Comparison of ENCODE assay signal across 8 cellular contexts in the genomic region with DNA sequence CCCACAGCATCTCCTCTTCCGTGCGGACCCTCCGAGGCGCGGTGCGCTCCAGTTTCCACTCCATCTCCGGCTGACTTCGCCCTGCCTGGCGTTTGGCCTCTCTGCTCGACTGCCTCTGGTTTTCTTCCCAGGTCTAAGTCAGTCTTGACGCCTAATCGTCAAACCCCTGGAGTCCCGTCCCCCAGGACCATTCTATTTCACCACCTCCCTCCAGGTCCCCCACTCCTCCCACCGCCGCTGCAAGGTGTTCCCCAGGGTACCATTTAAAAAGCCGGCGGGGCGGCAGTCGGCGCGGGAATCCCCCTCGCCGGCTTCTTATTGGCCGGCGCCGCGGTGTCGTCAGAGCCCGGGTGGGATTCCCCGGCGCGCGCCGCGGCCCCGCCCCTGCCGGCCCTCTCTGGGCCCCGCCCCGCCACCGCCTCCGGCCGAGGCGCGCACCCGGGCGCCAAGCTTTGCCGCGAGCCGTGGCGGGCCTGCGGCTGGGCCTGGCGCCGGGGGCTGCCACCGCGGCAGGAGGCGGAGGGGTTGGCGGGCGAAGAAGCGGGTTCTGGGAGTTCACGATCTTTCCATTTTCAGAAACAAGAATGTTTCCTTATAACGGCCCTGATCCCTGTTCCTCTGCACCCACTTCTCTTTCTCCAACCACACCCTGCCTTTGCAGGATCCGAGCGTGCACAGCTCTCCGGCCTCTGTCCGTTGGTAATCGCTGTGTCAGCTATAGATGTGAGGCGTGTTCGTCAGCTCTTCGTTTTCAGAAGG. TPM values are rescaled to one million over a fixed set of nuclear protein-coding genes. Genes with fewer than 3 reads are reported as not detected.
DNase-seq lines count a peak whose midpoint lies in the region; ATAC-seq and TF ChIP-seq lines count a peak whose summit lies in the region.

A gene with protein sequence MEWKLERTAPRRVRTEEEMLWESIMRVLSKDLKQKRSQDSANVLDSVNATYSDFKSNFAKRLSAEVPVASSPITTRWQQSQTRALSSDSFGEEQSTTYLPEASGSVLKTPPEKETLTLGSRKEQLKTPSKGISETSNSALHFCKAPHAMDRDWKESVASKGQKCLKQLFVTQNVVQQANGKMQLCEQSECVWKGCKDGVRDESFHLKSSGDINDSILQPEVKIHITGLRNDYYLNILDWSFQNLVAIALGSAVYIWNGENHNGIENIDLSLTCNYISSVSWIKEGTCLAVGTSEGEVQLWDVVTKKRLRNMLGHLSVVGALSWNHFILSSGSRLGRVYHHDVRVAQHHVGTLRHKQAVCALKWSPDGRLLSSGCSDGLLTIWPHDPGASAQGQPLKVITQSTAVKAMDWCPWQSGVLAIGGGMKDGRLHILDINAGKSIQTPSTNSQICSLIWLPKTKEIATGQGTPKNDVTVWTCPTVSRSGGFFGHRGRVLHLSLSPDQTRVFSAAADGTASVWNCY (minus strand): TSS at position 241 of the 759 bp plus-strand sequence. CDS start 177 bp downstream, at position 64.

- TF ChIP-seq POLR2A in sigmoid colon (IDR thresholded peaks at IDR 0.05), result no peak

- DNase-seq in GM13976 (ENCODE audit: low spot score) (peak; percentile 94), NCI-H1092 treated with DMSO at 0.1 percent for 48 hours (lab: John Stamatoyannopoulos, UW) (peak; percentile 67), T-helper 2 cell (peak; percentile 51 to 76 (median 66)), ascending aorta (ENCODE audit: low spot score in 2 of 2) (peak in 1 of 2 donors; percentile 80), hippocampal formation (lab: John Stamatoyannopoulos, UW) (peak; percentile 6 to 48), sigmoid colon (peak; percentile 78), DMS153 (lab: John Stamatoyannopoulos, UW) (no peak)

- 1% methylated on average over 69 of the region's 69 CpGs for WGBS in sigmoid colon, 2 donors

- no peaks in the 10 kb centered on the region for H3K36me3 ChIP-seq in ascending aorta
- no peaks in the 10 kb centered on the region for H3K36me3 ChIP-seq in sigmoid colon

- H3K9me3 ChIP-seq in ascending aorta, result no peaks in the 10 kb centered on the region
- no peaks in the 10 kb centered on the region for H3K9me3 ChIP-seq in sigmoid colon

- intact Hi-C loops in ascending aorta (cut with DNase I) (loop anchor here (2.0 to 10.0 kb wide), 5 partner anchors 60 to 1642 kb away; a partner anchor contains a TSS), sigmoid colon (cut with DNase I) (loop anchor here (5.0 kb wide), 2 partner anchors 134 to 539 kb away; a partner anchor contains a TSS)

- no peak for TF ChIP-seq EP300 in sigmoid colon (IDR thresholded peaks at IDR 0.05)

- TF ChIP-seq CTCF in GM13976 (IDR thresholded peaks at IDR 0.05; ENCODE audit: borderline replicate concordance, control extremely low read depth, extremely low read depth, insufficient read depth, missing control alignments), result no peak
- no peak for TF ChIP-seq CTCF in ascending aorta (IDR thresholded peaks at IDR 0.05)
- TF ChIP-seq CTCF in sigmoid colon (IDR thresholded peaks at IDR 0.05), result no peak

- ATAC-seq in HG02642 (IDR thresholded peaks at IDR 0.05; ENCODE audit: poor library complexity, unreplicated experiment), result peak; percentile 91

- peak within 1 kb of the TSS; percentile 57 to 64 for H3K4me3 ChIP-seq in ascending aorta
- H3K4me3 ChIP-seq in sigmoid colon, result peak within 1 kb of the TSS; percentile 30 to 46 (median 44)

- in situ Hi-C loops in GM13976 (cut with MboI; ENCODE audit: low sequenced_read_pairs, unreplicated experiment), result no loop called here

- H3K4me1 ChIP-seq in ascending aorta (peaks cover 0 to 8% of the 10 kb centered on the region in 2 donors), sigmoid colon (peaks cover 2 to 30% (median 28%) of the 10 kb centered on the region in 4 donors)

- H3K27me3 ChIP-seq in ascending aorta (peaks cover 6% of the 10 kb centered on the region), sigmoid colon (peaks cover 32 to 86% (median 45%) of the 10 kb centered on the region in 3 donors)

- no peak within 1 kb of the TSS for H3K27ac ChIP-seq in ascending aorta
- no peak within 1 kb of the TSS for H3K27ac ChIP-seq in sigmoid colon

RNA-seq across cellular contexts. Expression of the gene that starts here (rescaled TPM):
- total RNA-seq in ascending aorta, result not detected
- not detected for total RNA-seq in sigmoid colon
- not detected for polyA plus RNA-seq in sigmoid colon

Comparison
In these comparisons a context has a peak if more than half of its experiments do, and no peak if none do; other contexts are left out.
1. Peak in DNase-seq and H3K4me3 ChIP-seq in sigmoid colon; RNA of the gene not detected or under 1 TPM.